In genomic region chr11:46675288-46675851, GRCh38 we compare ENCODE assay signal across 6 cellular contexts. TPM values are rescaled to one million over a fixed set of nuclear protein-coding genes. Genes with fewer than 3 reads are reported as not detected.
DNase-seq lines count a peak whose midpoint lies in the region; TF ChIP-seq lines count a peak whose summit lies in the region.

No MANE protein-coding gene starts in this region.

- peak overlapping the region; percentile 50 to 52 for H3K27ac ChIP-seq in testis

- TF ChIP-seq POLR2A in testis (IDR thresholded peaks at IDR 0.05), result no peak

- H3K4me3 ChIP-seq in testis, result no peak overlapping the region

- TF ChIP-seq CTCF in testis (IDR thresholded peaks at IDR 0.05), result no peak

- H3K27me3 ChIP-seq in testis, result no peaks in the 10 kb centered on the region

- H3K4me3 Mint-ChIP-seq in activated CD4-positive, alpha-beta T cell treated with anti-CD3 and anti-CD28 coated beads, Interleukin-2, amount 10 ng/mL, durations not matched to agents 24 days and 14 days, result no peak overlapping the region

- peaks cover 43% of the 10 kb centered on the region for H3K36me3 Mint-ChIP-seq in activated CD4-positive, alpha-beta T cell treated with anti-CD3 and anti-CD28 coated beads, Interleukin-2, amount 10 ng/mL, durations not matched to agents 24 days and 14 days (ENCODE audit: low read depth)

- H3K9me3 ChIP-seq in testis, result no peaks in the 10 kb centered on the region

- peaks cover 20% of the 10 kb centered on the region for H3K4me1 ChIP-seq in testis

- intact Hi-C loops in activated CD4-positive, alpha-beta T cell treated with anti-CD3 and anti-CD28 coated beads, Interleukin-2, amount 10 ng/mL, durations not matched to agents 24 days and 14 days (cut with micrococcal nuclease), result no loop called here
- intact Hi-C loops in head of caudate nucleus (cut with DNase I), result no loop called here
- intact Hi-C loops in testis (cut with DNase I; ENCODE audit: low total_unique reads), result no loop called here

- H3K9me3 Mint-ChIP-seq in activated CD4-positive, alpha-beta T cell treated with anti-CD3 and anti-CD28 coated beads, Interleukin-2, amount 10 ng/mL, durations not matched to agents 24 days and 14 days, result no peaks in the 10 kb centered on the region

- H3K27me3 Mint-ChIP-seq in activated CD4-positive, alpha-beta T cell treated with anti-CD3 and anti-CD28 coated beads, Interleukin-2, amount 10 ng/mL, durations not matched to agents 24 days and 14 days, result no peaks in the 10 kb centered on the region

- no peaks in the 10 kb centered on the region for H3K36me3 ChIP-seq in testis (ENCODE audit: low read depth, missing control alignments)

- DNase-seq in activated CD4-positive, alpha-beta T cell treated with anti-CD3 and anti-CD28 coated beads, Interleukin-2, amount 10 ng/mL, durations not matched to agents 24 days and 14 days, result no peak
- no peak for DNase-seq in activated CD4-positive, alpha-beta T cell treated with anti-CD3 and anti-CD28 coated beads for 4 hours
- DNase-seq in head of caudate nucleus, result peak in 25 of 42 donors; percentile 26 to 80 (median 50)
- DNase-seq in testis, result no peak
- no peak for DNase-seq in activated effector memory CD4-positive, alpha-beta T cell treated with Interleukin-2 at 50 U/mL for 16 hours
- DNase-seq in SK-N-DZ (ENCODE audit: low spot score), result no peak

- H3K4me1 Mint-ChIP-seq in activated CD4-positive, alpha-beta T cell treated with anti-CD3 and anti-CD28 coated beads, Interleukin-2, amount 10 ng/mL, durations not matched to agents 24 days and 14 days, result peaks cover 38% of the 10 kb centered on the region

- 55 to 58% methylated on average over 4 of the region's 4 CpGs for whole genome bisulfite sequencing in testis, 2 donors

- peak overlapping the region; percentile 25 for H3K27ac Mint-ChIP-seq in activated CD4-positive, alpha-beta T cell treated with anti-CD3 and anti-CD28 coated beads, Interleukin-2, amount 10 ng/mL, durations not matched to agents 24 days and 14 days

RNA-seq across cellular contexts. Expression of gene ARHGAP1, which starts 25.0 kb away (rescaled TPM):
- 59.1 and 61.7 TPM in 2 replicates for total RNA-seq in activated CD4-positive, alpha-beta T cell treated with anti-CD3 and anti-CD28 coated beads, Interleukin-2, amount 10 ng/mL, durations not matched to agents 24 days and 14 days
- total RNA-seq in testis, result 10 to 100 TPM; 50.2 to 68.9 TPM
- 39.7 TPM for polyA plus RNA-seq in testis (ENCODE audit: insufficient read depth, low read depth, low replicate concordance)
- polyA plus RNA-seq in SK-N-DZ (2014; cell fraction: cytosol; rRNA removed), result 8.1 and 15.1 TPM in 2 replicates
- polyA plus RNA-seq in SK-N-DZ (2014; cell fraction: nucleus; rRNA removed), result 6.1 and 13.4 TPM in 2 replicates

RNA-seq across cellular contexts. Expression of gene ZNF408, which starts 25.5 kb away (rescaled TPM):
- 12.9 and 14.1 TPM in 2 replicates for total RNA-seq in activated CD4-positive, alpha-beta T cell treated with anti-CD3 and anti-CD28 coated beads, Interleukin-2, amount 10 ng/mL, durations not matched to agents 24 days and 14 days
- 10 to 100 TPM; 18.3 to 27.4 TPM for total RNA-seq in testis
- 11.7 TPM for polyA plus RNA-seq in testis (ENCODE audit: insufficient read depth, low read depth, low replicate concordance)
- polyA plus RNA-seq in SK-N-DZ (2014; cell fraction: cytosol; rRNA removed), result 16.0 and 17.1 TPM in 2 replicates
- polyA plus RNA-seq in SK-N-DZ (2014; cell fraction: nucleus; rRNA removed), result 10.3 and 12.3 TPM in 2 replicates

RNA-seq across cellular contexts. Expression of gene F2, which starts 43.6 kb away (rescaled TPM):
- total RNA-seq in activated CD4-positive, alpha-beta T cell treated with anti-CD3 and anti-CD28 coated beads, Interleukin-2, amount 10 ng/mL, durations not matched to agents 24 days and 14 days, result 0.30 TPM in 1 of 2 replicates, not detected in the other
- 1 to 10 TPM; 2.4 to 3.6 TPM for total RNA-seq in testis
- polyA plus RNA-seq in testis (ENCODE audit: insufficient read depth, low read depth, low replicate concordance), result 0.47 TPM
- polyA plus RNA-seq in SK-N-DZ (2014; cell fraction: cytosol; rRNA removed), result not detected in 2 replicates
- polyA plus RNA-seq in SK-N-DZ (2014; cell fraction: nucleus; rRNA removed), result 0.13 and 0.43 TPM in 2 replicates

RNA-seq across cellular contexts. Expression of gene ATG13, which starts 58.0 kb away (rescaled TPM):
- total RNA-seq in activated CD4-positive, alpha-beta T cell treated with anti-CD3 and anti-CD28 coated beads, Interleukin-2, amount 10 ng/mL, durations not matched to agents 24 days and 14 days, result 55.4 and 55.6 TPM in 2 replicates
- total RNA-seq in testis, result 100 to 1,000 TPM; 176 to 203 TPM
- polyA plus RNA-seq in testis (ENCODE audit: insufficient read depth, low read depth, low replicate concordance), result 224 TPM
- polyA plus RNA-seq in SK-N-DZ (2014; cell fraction: cytosol; rRNA removed), result 56.9 and 58.3 TPM in 2 replicates
- 40.9 and 60.5 TPM in 2 replicates for polyA plus RNA-seq in SK-N-DZ (2014; cell fraction: nucleus; rRNA removed)

RNA-seq across cellular contexts. Expression of gene HARBI1, which starts 58.3 kb away (rescaled TPM):
- total RNA-seq in activated CD4-positive, alpha-beta T cell treated with anti-CD3 and anti-CD28 coated beads, Interleukin-2, amount 10 ng/mL, durations not matched to agents 24 days and 14 days, result 4.3 and 4.5 TPM in 2 replicates
- 10 to 100 TPM; 12.9 to 14.3 TPM for total RNA-seq in testis
- 25.2 TPM for polyA plus RNA-seq in testis (ENCODE audit: insufficient read depth, low read depth, low replicate concordance)
- 5.4 and 5.9 TPM in 2 replicates for polyA plus RNA-seq in SK-N-DZ (2014; cell fraction: cytosol; rRNA removed)
- 1.8 and 3.8 TPM in 2 replicates for polyA plus RNA-seq in SK-N-DZ (2014; cell fraction: nucleus; rRNA removed)

Comparison
In these comparisons a context has a peak if more than half of its experiments do, and no peak if none do; other contexts are left out.
1. DNase-seq: peak in head of caudate nucleus (25 of 42); none in activated CD4-positive, alpha-beta T cell treated with anti-CD3 and anti-CD28 coated beads, Interleukin-2, amount 10 ng/mL, durations not matched to agents 24 days and 14 days (single experiment), activated CD4-positive, alpha-beta T cell treated with anti-CD3 and anti-CD28 coated beads for 4 hours (0 of 2), testis (single experiment), activated effector memory CD4-positive, alpha-beta T cell treated with Interleukin-2 at 50 U/mL for 16 hours (single experiment) and SK-N-DZ (single experiment).